Comparison of ENCODE assay signal across 1 cellular context in genomic region chr3:13134166-13134878, GRCh38.
TF ChIP-seq lines count a peak whose summit lies in the region.

No MANE protein-coding gene starts in this region.

TF ChIP-seq in HepG2, 621 proteins besides CTCF, POLR2A, EP300 and RAD21 (continued from another document):
- TF ChIP-seq E2F5 (CRISPR knock-in tag; conservative IDR thresholded peaks at IDR 0.05) (no peak), ZBTB40 (IDR thresholded peaks at IDR 0.05) (no peak), ZBTB40 (CRISPR knock-in tag; IDR thresholded peaks at IDR 0.05) (no peak), EEA1 (CRISPR knock-in tag; IDR thresholded peaks at IDR 0.05; ENCODE audit: borderline replicate concordance) (no peak), JDP2 (CRISPR knock-in tag; IDR thresholded peaks at IDR 0.05; ENCODE audit: borderline replicate concordance) (no peak), NFAT5 (CRISPR knock-in tag; IDR thresholded peaks at IDR 0.05) (no peak), ZNF780A (CRISPR knock-in tag; IDR thresholded peaks at IDR 0.05) (no peak), ZNF451 (CRISPR knock-in tag; IDR thresholded peaks at IDR 0.05) (no peak), XBP1 (CRISPR knock-in tag; IDR thresholded peaks at IDR 0.05) (no peak), ONECUT2 (CRISPR knock-in tag; IDR thresholded peaks at IDR 0.05) (no peak), ZNF761 (CRISPR knock-in tag; conservative IDR thresholded peaks at IDR 0.05) (no peak)
